ENCODE assay signal across 24 cellular contexts in the genomic region with DNA sequence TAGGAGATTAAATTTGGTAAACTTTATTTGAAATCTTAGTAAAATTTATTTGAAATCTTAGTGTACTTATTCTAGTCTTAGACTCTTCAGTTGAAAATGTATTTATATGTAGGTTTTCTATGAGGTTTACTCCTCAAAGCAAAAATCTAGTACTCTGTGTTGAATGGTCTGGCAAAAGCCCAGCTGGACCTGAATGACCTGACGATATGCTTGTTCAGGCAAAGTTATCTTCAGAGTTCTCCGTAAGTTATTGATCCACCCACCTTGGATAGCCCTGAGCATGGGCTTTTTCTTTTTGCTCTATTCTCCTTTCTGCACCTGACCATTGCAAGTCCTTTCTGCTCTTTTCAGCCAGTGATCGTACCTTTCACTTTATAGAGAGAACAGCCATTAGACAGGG.
DNase-seq lines count a peak whose midpoint lies in the region; ATAC-seq, FAIRE-seq and TF ChIP-seq lines count a peak whose summit lies in the region.
"Had no signal": no experiment of that assay in that cellular context is flagged by ENCODE, and none has a peak within 500 bp of the region (broad histone marks: within the 10 kb centered on the region; RNA-seq: fewer than 3 reads in every experiment).

No MANE protein-coding gene starts in this region.

- no peak overlapping the region for H3K4me2 ChIP-seq in HepG2 (ENCODE audit: low read depth, low read length)

- BruUV-seq in HepG2 (replicated peaks; lab: Mats Ljungman, UMichigan) = no TSS peak

- no peak for ATAC-seq in HepG2
- no peak for ATAC-seq in activated naive CD8-positive, alpha-beta T cell treated with anti-CD3 and anti-CD28 coated beads, Interleukin-2, amount 10 ng/mL, durations not matched to agents 7 days and 5 days (ENCODE audit: low read depth)
- ATAC-seq in stimulated activated effector memory CD8-positive, alpha-beta T cell treated with anti-CD3 and anti-CD28 coated beads, Interleukin-12 subunit alpha, Interleukin-12 subunit beta, amount 100 ng/mL, for 72 hours = no peak
- ATAC-seq: HCT116, Panc1 had no signal

- H3K27me3 ChIP-seq in liver (ENCODE audit: control insufficient read depth in 4 of 4, insufficient read depth in 4 of 4, low read length in 3 of 4) = no peaks in the 10 kb centered on the region
- H3K27me3 ChIP-seq in HepG2 (ENCODE audit: control insufficient read depth in 1 of 2, insufficient read depth in 2 of 2, low read length in 2 of 2) = no peaks in the 10 kb centered on the region

- intact Hi-C loops in activated CD4-positive, alpha-beta memory T cell treated with anti-CD3 and anti-CD28 coated beads for 36 hours (cut with micrococcal nuclease) = no loop called here
- intact Hi-C loops in HepG2 (cut with micrococcal nuclease; ENCODE audit: unreplicated experiment) = no loop called here

- TF ChIP-seq RAD21 in liver (IDR thresholded peaks at IDR 0.05) (peak in 1 of 2 donors; percentile 47), HepG2 (CRISPR knock-in tag; IDR thresholded peaks at IDR 0.05) (no peak)

- peaks cover 68% of the 10 kb centered on the region for H3K36me3 Mint-ChIP-seq in activated CD4-positive, alpha-beta memory T cell treated with anti-CD3 and anti-CD28 coated beads for 36 hours
- H3K36me3 Mint-ChIP-seq in activated CD4-positive, alpha-beta memory T cell treated with anti-CD3 and anti-CD28 coated beads, Interleukin-2, amount 10 ng/mL, durations not matched to agents 7 days and 5 days (ENCODE audit: low read depth) = peaks cover 74% of the 10 kb centered on the region
- peaks cover 76% of the 10 kb centered on the region for H3K36me3 Mint-ChIP-seq in activated naive CD8-positive, alpha-beta T cell treated with anti-CD3 and anti-CD28 coated beads, Interleukin-2, amount 10 ng/mL, durations not matched to agents 7 days and 5 days
- H3K36me3 Mint-ChIP-seq in stimulated activated effector memory CD8-positive, alpha-beta T cell treated with anti-CD3 and anti-CD28 coated beads, Interleukin-12 subunit alpha, Interleukin-12 subunit beta, amount 100 ng/mL, for 72 hours = peaks cover 71% of the 10 kb centered on the region

- no peak overlapping the region for H3K4me3 Mint-ChIP-seq in activated CD4-positive, alpha-beta memory T cell treated with anti-CD3 and anti-CD28 coated beads for 36 hours
- H3K4me3 Mint-ChIP-seq in activated CD4-positive, alpha-beta memory T cell treated with anti-CD3 and anti-CD28 coated beads, Interleukin-2, amount 10 ng/mL, durations not matched to agents 7 days and 5 days = no peak overlapping the region
- H3K4me3 Mint-ChIP-seq in activated naive CD8-positive, alpha-beta T cell treated with anti-CD3 and anti-CD28 coated beads, Interleukin-2, amount 10 ng/mL, durations not matched to agents 7 days and 5 days = no peak overlapping the region
- H3K4me3 Mint-ChIP-seq in stimulated activated effector memory CD8-positive, alpha-beta T cell treated with anti-CD3 and anti-CD28 coated beads, Interleukin-12 subunit alpha, Interleukin-12 subunit beta, amount 100 ng/mL, for 72 hours = no peak overlapping the region
- H3K4me3 Mint-ChIP-seq: CD14-positive monocyte had no signal

- H3K36me3 ChIP-seq in liver (ENCODE audit: control insufficient read depth in 4 of 4, insufficient read depth in 3 of 4, low read depth in 1 of 4, low read length in 3 of 4) (peaks cover 2 to 36% (median 25%) of the 10 kb centered on the region in 4 donors), HepG2 (replicated peaks in 1 of 2; ENCODE audit: control insufficient read depth in 1 of 2, insufficient read depth in 2 of 2, low read length in 2 of 2) (peaks cover 15 to 51% of the 10 kb centered on the region in 2 experiments)

- H3K27me3 Mint-ChIP-seq in activated CD4-positive, alpha-beta memory T cell treated with anti-CD3 and anti-CD28 coated beads for 36 hours = no peaks in the 10 kb centered on the region
- H3K27me3 Mint-ChIP-seq in activated CD4-positive, alpha-beta memory T cell treated with anti-CD3 and anti-CD28 coated beads, Interleukin-2, amount 10 ng/mL, durations not matched to agents 7 days and 5 days = no peaks in the 10 kb centered on the region
- no peaks in the 10 kb centered on the region for H3K27me3 Mint-ChIP-seq in activated naive CD8-positive, alpha-beta T cell treated with anti-CD3 and anti-CD28 coated beads, Interleukin-2, amount 10 ng/mL, durations not matched to agents 7 days and 5 days

- peaks cover 0 to 13% (median 4%) of the 10 kb centered on the region in 4 donors for H3K4me1 ChIP-seq in liver (ENCODE audit: control insufficient read depth in 4 of 4, insufficient read depth in 4 of 4, low read length in 3 of 4)
- no peaks in the 10 kb centered on the region for H3K4me1 ChIP-seq in HepG2 (ENCODE audit: insufficient read depth, low read length)

- H3K9me3 Mint-ChIP-seq in activated CD4-positive, alpha-beta memory T cell treated with anti-CD3 and anti-CD28 coated beads for 36 hours = no peaks in the 10 kb centered on the region
- no peaks in the 10 kb centered on the region for H3K9me3 Mint-ChIP-seq in activated CD4-positive, alpha-beta memory T cell treated with anti-CD3 and anti-CD28 coated beads, Interleukin-2, amount 10 ng/mL, durations not matched to agents 7 days and 5 days
- H3K9me3 Mint-ChIP-seq in activated naive CD8-positive, alpha-beta T cell treated with anti-CD3 and anti-CD28 coated beads, Interleukin-2, amount 10 ng/mL, durations not matched to agents 7 days and 5 days = peaks cover 8% of the 10 kb centered on the region
- peaks cover 6% of the 10 kb centered on the region for H3K9me3 Mint-ChIP-seq in stimulated activated effector memory CD8-positive, alpha-beta T cell treated with anti-CD3 and anti-CD28 coated beads, Interleukin-12 subunit alpha, Interleukin-12 subunit beta, amount 100 ng/mL, for 72 hours

- CTCF ChIA-PET in activated CD4-positive, alpha-beta memory T cell treated with anti-CD3 and anti-CD28 coated beads for 36 hours (lab: Charles Lee) = interaction anchor here (0.7 kb wide), 1 partner anchor 64 kb away, joined by 3 read pairs; no protein-coding TSS in a partner anchor
- CTCF ChIA-PET in activated CD4-positive, alpha-beta memory T cell treated with anti-CD3 and anti-CD28 coated beads, Interleukin-2, amount 10 ng/mL, durations not matched to agents 7 days and 5 days (lab: Charles Lee) = no interaction called here
- CTCF ChIA-PET in HepG2 (lab: Yijun Ruan, JAX; ENCODE audit: low intra/inter-chr PET ratio, low total read pairs) = no interaction called here

- POLR2A ChIA-PET in activated CD4-positive, alpha-beta memory T cell treated with anti-CD3 and anti-CD28 coated beads for 36 hours (lab: Charles Lee) = no interaction called here
- POLR2A ChIA-PET in activated CD4-positive, alpha-beta memory T cell treated with anti-CD3 and anti-CD28 coated beads, Interleukin-2, amount 10 ng/mL, durations not matched to agents 7 days and 5 days (lab: Charles Lee) = no interaction called here
- POLR2A ChIA-PET in HepG2 (lab: Yijun Ruan, JAX) = no interaction called here
- POLR2A ChIA-PET in activated naive CD8-positive, alpha-beta T cell treated with anti-CD3 and anti-CD28 coated beads, Interleukin-2, amount 10 ng/mL, durations not matched to agents 7 days and 5 days (lab: Charles Lee) = no interaction called here

- H3K27ac Mint-ChIP-seq in activated CD4-positive, alpha-beta memory T cell treated with anti-CD3 and anti-CD28 coated beads for 36 hours = peak overlapping the region; percentile 25
- H3K27ac Mint-ChIP-seq in activated CD4-positive, alpha-beta memory T cell treated with anti-CD3 and anti-CD28 coated beads, Interleukin-2, amount 10 ng/mL, durations not matched to agents 7 days and 5 days = no peak overlapping the region
- H3K27ac Mint-ChIP-seq in activated naive CD8-positive, alpha-beta T cell treated with anti-CD3 and anti-CD28 coated beads, Interleukin-2, amount 10 ng/mL, durations not matched to agents 7 days and 5 days = peak overlapping the region; percentile 19
- H3K27ac Mint-ChIP-seq in stimulated activated effector memory CD8-positive, alpha-beta T cell treated with anti-CD3 and anti-CD28 coated beads, Interleukin-12 subunit alpha, Interleukin-12 subunit beta, amount 100 ng/mL, for 72 hours = peak overlapping the region; percentile 47

- no peak for TF ChIP-seq POLR2A in HepG2 (IDR thresholded peaks at IDR 0.05; ENCODE audit: insufficient read depth in 1 of 2, low read depth in 2 of 2, low read length in 2 of 2)

- peaks cover 50% of the 10 kb centered on the region for H3K4me1 Mint-ChIP-seq in activated CD4-positive, alpha-beta memory T cell treated with anti-CD3 and anti-CD28 coated beads for 36 hours (ENCODE audit: low read depth)
- H3K4me1 Mint-ChIP-seq in activated CD4-positive, alpha-beta memory T cell treated with anti-CD3 and anti-CD28 coated beads, Interleukin-2, amount 10 ng/mL, durations not matched to agents 7 days and 5 days = peaks cover 29% of the 10 kb centered on the region
- H3K4me1 Mint-ChIP-seq in activated naive CD8-positive, alpha-beta T cell treated with anti-CD3 and anti-CD28 coated beads, Interleukin-2, amount 10 ng/mL, durations not matched to agents 7 days and 5 days = peaks cover 26% of the 10 kb centered on the region
- peaks cover 29% of the 10 kb centered on the region for H3K4me1 Mint-ChIP-seq in stimulated activated effector memory CD8-positive, alpha-beta T cell treated with anti-CD3 and anti-CD28 coated beads, Interleukin-12 subunit alpha, Interleukin-12 subunit beta, amount 100 ng/mL, for 72 hours
- H3K4me1 Mint-ChIP-seq: CD14-positive monocyte had no signal

- TF ChIP-seq CTCF in liver (IDR thresholded peaks at IDR 0.05; ENCODE audit: low read depth, low read length, missing input control) (no peak), HepG2 (CRISPR knock-in tag; IDR thresholded peaks at IDR 0.05) (no peak)

- no peaks in the 10 kb centered on the region for H4K20me1 ChIP-seq in HepG2 (ENCODE audit: insufficient read depth, low read length)

- DNase-seq in activated CD4-positive, alpha-beta memory T cell treated with anti-CD3 and anti-CD28 coated beads for 36 hours = no peak
- DNase-seq in activated CD4-positive, alpha-beta memory T cell treated with anti-CD3 and anti-CD28 coated beads, Interleukin-2, amount 10 ng/mL, durations not matched to agents 7 days and 5 days = no peak
- DNase-seq in HepG2 (ENCODE audit: low spot score) (no peak), NCI-H524 treated with DMSO at 0.1 percent for 48 hours (lab: John Stamatoyannopoulos, UW) (no peak), HT-29 (ENCODE audit: low spot score) (no peak)
- DNase-seq in activated naive CD8-positive, alpha-beta T cell treated with anti-CD3 and anti-CD28 coated beads, Interleukin-2, amount 10 ng/mL, durations not matched to agents 7 days and 5 days = no peak
- no peak for DNase-seq in stimulated activated effector memory CD8-positive, alpha-beta T cell treated with anti-CD3 and anti-CD28 coated beads, Interleukin-12 subunit alpha, Interleukin-12 subunit beta, amount 100 ng/mL, for 72 hours (ENCODE audit: low spot score in 2 of 2)
- DNase-seq: 8988T, Calu3, GF-D8, GOT3, Kasumi-1, MM.1S, NCI-H1092, NCI-H1436 treated with DMSO at 0.1 percent for 48 hours, NCI-H2029 treated with DMSO at 0.1 percent for 48 hours, NCI-H2171 treated with DMSO at 0.1 percent for 48 hours, NCI-H446, NCI-H69 had no signal

- in situ Hi-C loops in HepG2 (cut with HindIII; ENCODE audit: extremely low pct_ligation_motif_present, low pct_unique_long_range_greater_than_20kb) = no loop called here

- H3K9ac ChIP-seq in liver (ENCODE audit: low read depth in 1 of 2, low read length in 2 of 2) (no peak overlapping the region), HepG2 (ENCODE audit: insufficient read depth, low read depth, low read length) (no peak overlapping the region)

- FAIRE-seq in HepG2 (lab: Jason Lieb, UNC) = no peak
- FAIRE-seq: GM19239 had no signal

- TF ChIP-seq EP300 in HepG2 (IDR thresholded peaks at IDR 0.05; ENCODE audit: low read depth in 2 of 2, low read length in 2 of 2) (no peak), HepG2 (CRISPR knock-in tag; IDR thresholded peaks at IDR 0.05; ENCODE audit: borderline replicate concordance) (no peak)

- H3K9me3 ChIP-seq in liver (ENCODE audit: control insufficient read depth in 4 of 4, low read length in 3 of 4) (no peaks in the 10 kb centered on the region), HepG2 (ENCODE audit: low read length) (no peaks in the 10 kb centered on the region)

- H3K79me2 ChIP-seq in HepG2 (ENCODE audit: insufficient read depth, low read length) = no peaks in the 10 kb centered on the region

- H2AFZ ChIP-seq in HepG2 (ENCODE audit: low read length) = no peak overlapping the region

- H3K4me3 ChIP-seq in liver (ENCODE audit: low read depth in 1 of 3, low read length in 3 of 3) (no peak overlapping the region), HepG2 (replicated peaks in 1 of 3; ENCODE audit: insufficient read depth in 1 of 3, low read depth in 2 of 3, low read length in 3 of 3) (no peak overlapping the region)

- H3K27ac ChIP-seq in liver (ENCODE audit: low read depth in 1 of 2, low read length in 2 of 2) (no peak overlapping the region), HepG2 (ENCODE audit: extremely low read length, insufficient read depth, low read length) (no peak overlapping the region)

- 53% methylated on average over 3 of the region's 3 CpGs for WGBS in liver
- 95% methylated on average over 3 of the region's 3 CpGs for WGBS in HepG2 (ENCODE audit: low lambda C conversion rate)
